Comparison of ENCODE assay signal across 22 cellular contexts in genomic region chr12:81381951-81382350, GRCh38.
"Had no signal": no experiment of that assay in that cellular context is flagged by ENCODE, and none has a peak within 500 bp of the region (broad histone marks: within the 10 kb centered on the region; RNA-seq: fewer than 3 reads in every experiment).

No MANE protein-coding gene starts in this region.

- H3K36me3 ChIP-seq: upper lobe of right lung had no signal

- FAIRE-seq: colon, islet of Langerhans had no signal

- H3K27ac ChIP-seq: upper lobe of right lung had no signal

- H3K9me3 ChIP-seq: mucosa of descending colon, upper lobe of right lung had no signal

- ATAC-seq: activated CD8-positive, alpha-beta T cell treated with anti-CD3 and anti-CD28 coated beads, Interleukin-2, amount 10 ng/mL, durations not matched to agents 7 days and 5 days; activated naive CD8-positive, alpha-beta T cell treated with anti-CD3 and anti-CD28 coated beads, Interleukin-2, amount 50 U/mL, for 24 hours; left cardiac atrium; mucosa of descending colon; stimulated activated naive B cell treated with anti-CD40 and anti-IgM and Interleukin-4, amounts not matched to agents 10 μg/mL and 1 μg/mL and 100 μg/mL, for 72 hours; upper lobe of right lung had no signal

- H3K27me3 ChIP-seq: upper lobe of right lung had no signal

- DNase-seq: activated B cell treated with CpG ODN at 0.5 μM for 24 hours; activated CD4-positive, alpha-beta T cell treated with anti-CD3 and anti-CD28 coated beads for 48 hours; activated CD8-positive, alpha-beta T cell treated with anti-CD3 and anti-CD28 coated beads, Interleukin-2, amount 10 ng/mL, durations not matched to agents 7 days and 5 days; activated effector memory CD4-positive, alpha-beta T cell treated with Interleukin-2 at 50 U/mL for 16 hours; activated naive CD4-positive, alpha-beta T cell treated with anti-CD3 and anti-CD28 coated beads, Interleukin-2, amount 10 ng/mL, durations not matched to agents 7 days and 5 days; activated naive CD8-positive, alpha-beta T cell treated with anti-CD3 and anti-CD28 coated beads, Interleukin-2, amount 50 U/mL, for 24 hours; activated T-cell treated with anti-CD3 and anti-CD28 coated beads, Interleukin-2, amount 50 U/mL, for 24 hours; anterior cingulate cortex; central memory CD4-positive, alpha-beta T cell; erythroblast; foreskin melanocyte; glutamatergic neuron; hippocampal formation; left cardiac atrium; mesenchymal stem cell; mucosa of descending colon; naive B cell; retina; stimulated activated naive B cell treated with anti-CD40 and anti-IgM and Interleukin-4, amounts not matched to agents 10 μg/mL and 1 μg/mL and 100 μg/mL, for 72 hours; upper lobe of right lung had no signal

- H3K4me3 ChIP-seq: mucosa of descending colon, upper lobe of right lung had no signal

- H3K4me1 ChIP-seq: upper lobe of right lung had no signal
